In the genomic region with DNA sequence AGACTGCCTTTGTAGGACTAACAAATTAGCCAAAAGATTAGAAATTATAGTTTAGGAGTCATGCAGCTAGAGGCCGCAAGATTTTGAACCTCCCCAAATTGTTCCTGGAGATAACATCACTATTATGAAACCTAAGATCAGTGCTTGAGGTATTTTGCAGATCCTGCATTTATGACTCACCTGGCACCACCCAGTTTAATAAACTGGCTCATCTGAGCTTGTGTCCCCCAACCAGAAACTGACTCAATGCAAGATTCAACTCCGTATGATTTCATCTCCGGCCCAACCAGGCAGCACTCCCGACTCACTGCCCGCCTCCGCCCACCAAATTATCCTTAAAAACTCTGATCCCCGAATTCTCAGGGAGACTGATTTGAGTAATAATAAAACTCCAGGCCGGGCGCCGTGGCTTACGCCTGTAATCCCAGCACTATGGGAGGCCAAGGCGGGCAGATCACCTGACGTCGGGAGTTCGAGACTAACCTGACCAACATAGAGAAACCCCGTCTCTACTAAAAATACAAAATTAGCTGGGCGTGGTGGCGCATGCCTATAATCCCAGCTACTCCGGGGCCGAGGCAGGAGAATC, we compare ENCODE assay signal across 1 cellular context.
A peak's percentile ranks its signal among the peaks of the same experiment; 100 is the strongest.
TF ChIP-seq lines count a peak whose summit lies in the region.

No MANE protein-coding gene starts in this region.

TF ChIP-seq in HCT116, 20 proteins besides CTCF, POLR2A, EP300 and RAD21:
- TF ChIP-seq CEBPB (IDR thresholded peaks at IDR 0.05; ENCODE audit: low read depth) (0 out of 2 replicates have a peak, but pooled peaks have one; percentile 38), CBX3 (IDR thresholded peaks at IDR 0.05; ENCODE audit: low read depth) (peak; percentile 49; the same call in 1 of the 2 replicates), SP1 (IDR thresholded peaks at IDR 0.05; ENCODE audit: low read depth) (peak; percentile 52; the same call in 1 of the 2 replicates), JUND (IDR thresholded peaks at IDR 0.05) (peak; percentile 71), FOSL1 (IDR thresholded peaks at IDR 0.05; ENCODE audit: low read depth) (peak; percentile 75)
TF ChIP-seq in HCT116: peak in this region for 5; not testable (repeated sequence) for 15.
